In the genomic region with DNA sequence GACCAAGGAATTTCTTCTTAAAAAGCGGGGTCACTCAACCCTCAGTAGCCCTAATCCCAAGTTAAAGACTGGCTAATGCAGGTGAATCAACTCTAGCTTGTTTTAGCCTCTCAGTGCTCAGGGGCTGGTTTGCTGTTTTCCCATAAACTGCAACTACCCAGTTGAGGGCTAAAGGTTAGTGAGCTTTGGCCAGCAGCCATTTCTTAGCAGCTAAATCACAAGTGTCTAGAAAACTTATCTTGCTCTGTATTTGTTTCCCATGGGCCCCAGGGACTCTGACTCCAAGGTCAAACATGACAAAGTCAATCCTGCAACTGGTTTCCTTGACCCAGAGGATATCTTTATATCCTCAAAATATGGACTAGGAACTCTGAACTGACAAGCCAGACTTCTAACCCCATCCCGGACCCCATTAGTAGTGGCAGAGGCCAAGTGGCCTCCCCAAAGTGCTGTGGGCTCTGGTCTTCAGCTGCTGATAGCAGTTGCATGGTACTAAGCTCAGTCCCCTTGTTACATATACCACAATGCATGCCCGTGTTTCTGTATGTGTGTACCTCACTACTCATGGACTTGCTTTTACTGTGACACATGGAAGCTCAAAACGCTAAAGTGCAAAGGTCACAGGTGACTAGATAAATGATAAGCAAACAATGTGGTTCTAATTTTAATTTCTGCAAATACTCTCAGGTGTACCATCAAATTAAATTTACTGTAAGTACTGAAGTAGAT, we compare ENCODE assay signal across 19 cellular contexts.
DNase-seq lines count a peak whose midpoint lies in the region; ATAC-seq, FAIRE-seq and TF ChIP-seq lines count a peak whose summit lies in the region.
"Had no signal": no experiment of that assay in that cellular context is flagged by ENCODE, and none has a peak within 500 bp of the region (broad histone marks: within the 10 kb centered on the region; RNA-seq: fewer than 3 reads in every experiment).

No MANE protein-coding gene starts in this region.

- no peak for FAIRE-seq in GM12892 (lab: Jason Lieb, UNC)
- FAIRE-seq: K562 had no signal

- intact Hi-C loops in adrenal gland (cut with DNase I) (no loop called here), heart right ventricle (cut with DNase I) (no loop called here)

- TF ChIP-seq POLR2A in adrenal gland (IDR thresholded peaks at IDR 0.05): no peak
- TF ChIP-seq POLR2A in GM12892 (IDR thresholded peaks at IDR 0.05; ENCODE audit: low read depth, low read length): no peak

- 43 to 50% (median 48%) methylated on average over 4 of the region's 4 CpGs for WGBS in adrenal gland, 4 donors
- 56 to 57% methylated on average over 4 of the region's 4 CpGs for WGBS in heart right ventricle, 2 donors

- no peak for TF ChIP-seq CTCF in adrenal gland (IDR thresholded peaks at IDR 0.05)
- TF ChIP-seq CTCF in heart right ventricle (IDR thresholded peaks at IDR 0.05): no peak

- ATAC-seq in heart right ventricle (peak; percentile 40 to 91 (median 66)), HG03457 (IDR thresholded peaks at IDR 0.05; ENCODE audit: unreplicated experiment) (no peak), HG03565 (IDR thresholded peaks at IDR 0.05; ENCODE audit: unreplicated experiment) (no peak)
- ATAC-seq: activated naive CD4-positive, alpha-beta T cell treated with anti-CD3 and anti-CD28 coated beads, Interleukin-2, amount 50 U/mL, for 72 hours; K562; natural killer cell treated with Interleukin-12 subunit alpha and Interleukin-12 subunit beta and Interleukin-15 and Interleukin-18, amount 100 ng/mL, for 72 hours had no signal

- H3K27me3 ChIP-seq in adrenal gland (no peaks in the 10 kb centered on the region), heart right ventricle (no peaks in the 10 kb centered on the region)
- H3K27me3 ChIP-seq: BLaER1 treated with 17β-estradiol and CSF1 and Interleukin-3, amounts not matched to agents 10 nM and 100 nM; sigmoid colon; upper lobe of left lung had no signal

- H3K9me3 ChIP-seq in adrenal gland (replicated peaks in 1 of 3) (no peaks in the 10 kb centered on the region), heart right ventricle (no peaks in the 10 kb centered on the region)
- H3K9me3 ChIP-seq: sigmoid colon, upper lobe of left lung had no signal

- H3K27ac ChIP-seq in adrenal gland (no peak overlapping the region), heart right ventricle (no peak overlapping the region)
- H3K27ac ChIP-seq: BLaER1 treated with 17β-estradiol and CSF1 and Interleukin-3, amounts not matched to agents 10 nM and 100 nM; sigmoid colon; upper lobe of left lung had no signal

- H3K4me3 ChIP-seq in adrenal gland (no peak overlapping the region), heart right ventricle (no peak overlapping the region)
- H3K4me3 ChIP-seq: BLaER1 treated with 17β-estradiol and CSF1 and Interleukin-3, amounts not matched to agents 10 nM and 100 nM; K562; sigmoid colon; upper lobe of left lung had no signal

- H3K4me1 ChIP-seq in adrenal gland (replicated peaks in 1 of 2) (peaks cover 0 to 15% of the 10 kb centered on the region in 2 donors), heart right ventricle (peaks cover 0 to 19% (median 9%) of the 10 kb centered on the region in 9 donors)
- H3K4me1 ChIP-seq: sigmoid colon, upper lobe of left lung had no signal

- DNase-seq in adrenal gland (peak; percentile 40 to 82 (median 69)), heart right ventricle (peak in 1 of 2 donors; percentile 77), mucosa of gallbladder (ENCODE audit: low spot score) (peak; percentile 84), ureter (ENCODE audit: low spot score) (peak; percentile 60), GM12892 (ENCODE audit: insufficient read length) (no peak)
- DNase-seq: activated CD4-positive, alpha-beta T cell treated with anti-CD3 and anti-CD28 coated beads, Interleukin-2, amount 50 U/mL, for 1 hour; activated T-cell treated with anti-CD3 and anti-CD28 coated beads, Interleukin-2, amount 50 U/mL, for 1 hour; glutamatergic neuron; HCEC 1CT; NCI-H1105 treated with DMSO at 0.1 percent for 48 hours; sigmoid colon; T1000; upper lobe of left lung had no signal

- H3K36me3 ChIP-seq in adrenal gland (replicated peaks in 1 of 2): no peaks in the 10 kb centered on the region
- no peaks in the 10 kb centered on the region for H3K36me3 ChIP-seq in heart right ventricle
- H3K36me3 ChIP-seq: BLaER1 treated with 17β-estradiol and CSF1 and Interleukin-3, amounts not matched to agents 10 nM and 100 nM; sigmoid colon; upper lobe of left lung had no signal

Comparison
In these comparisons a context has a peak if more than half of its experiments do, and no peak if none do; other contexts are left out.
1. ATAC-seq: peak in heart right ventricle (8 of 8); none in HG03457 (single experiment) and HG03565 (single experiment).